11 cellular contexts compared by ENCODE assay signal in the genomic region with DNA sequence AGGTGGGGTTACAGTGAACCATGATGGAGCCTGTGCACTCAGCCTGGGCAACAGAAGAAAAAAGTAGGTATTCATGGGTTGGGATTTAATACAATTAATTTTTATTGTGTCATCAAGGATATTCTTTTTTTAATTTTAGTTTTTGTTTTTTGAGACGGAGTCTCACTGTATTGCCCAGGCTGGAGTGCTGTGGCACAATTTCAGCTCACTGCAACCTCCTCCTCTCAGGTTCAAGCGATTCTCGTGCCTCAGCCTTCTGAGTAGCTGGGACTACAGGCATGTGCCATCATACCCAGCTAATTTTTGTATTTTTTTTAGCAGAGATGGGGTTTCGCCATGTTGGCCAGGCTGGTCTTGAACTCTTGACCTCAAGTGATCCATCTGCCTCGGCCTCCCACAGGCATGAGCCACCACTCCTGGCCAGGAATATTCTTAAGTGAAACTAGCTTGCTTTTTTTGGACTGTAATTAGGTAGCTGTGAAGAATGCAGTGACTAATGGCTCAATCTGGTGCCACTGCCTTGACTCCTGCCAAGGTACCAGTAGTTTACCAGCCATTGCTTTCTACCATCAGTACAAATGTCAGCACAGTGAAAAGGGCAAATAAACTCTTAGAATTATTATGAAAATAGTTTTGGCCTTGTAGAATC. TPM values are rescaled to one million over a fixed set of nuclear protein-coding genes. Genes with fewer than 3 reads are reported as not detected.
A peak's percentile ranks its signal among the peaks of the same experiment; 100 is the strongest.
DNase-seq lines count a peak whose midpoint lies in the region; ATAC-seq and TF ChIP-seq lines count a peak whose summit lies in the region.
"Had no signal": no experiment of that assay in that cellular context is flagged by ENCODE, and none has a peak within 500 bp of the region (broad histone marks: within the 10 kb centered on the region; RNA-seq: fewer than 3 reads in every experiment).

No MANE protein-coding gene starts in this region.

- in situ Hi-C loops in gastrocnemius medialis (cut with MboI; ENCODE audit: low sequenced_read_pairs in 4 of 4): no loop called here

- H3K9me3 Mint-ChIP-seq in activated CD4-positive, alpha-beta memory T cell treated with anti-CD3 and anti-CD28 coated beads, Interleukin-2, amount 10 ng/mL, durations not matched to agents 7 days and 5 days: no peaks in the 10 kb centered on the region
- H3K9me3 Mint-ChIP-seq: activated CD4-positive, alpha-beta T cell treated with anti-CD3 and anti-CD28 coated beads, Interleukin-2, amount 10 ng/mL, durations not matched to agents 7 days and 5 days had no signal

- H3K36me3 ChIP-seq in esophagus squamous epithelium (no peaks in the 10 kb centered on the region), gastrocnemius medialis (no peaks in the 10 kb centered on the region)

- H3K27ac ChIP-seq in esophagus squamous epithelium: peak overlapping the region in 3 of 4 donors; percentile 20 to 40 (median 27)
- H3K27ac ChIP-seq in gastrocnemius medialis: peak overlapping the region; percentile 39 to 57 (median 49)

- ATAC-seq in gastrocnemius medialis: peak; percentile 43 to 45
- ATAC-seq: body of pancreas had no signal

- intact Hi-C loops in esophagus squamous epithelium (cut with DNase I) (no loop called here), gastrocnemius medialis (cut with DNase I; ENCODE audit: low total_unique reads) (no loop called here)

- TF ChIP-seq CTCF in esophagus squamous epithelium (IDR thresholded peaks at IDR 0.05) (no peak), gastrocnemius medialis (IDR thresholded peaks at IDR 0.05 in 4 of 5, conservative IDR thresholded peaks at IDR 0.05 in 1 of 5) (no peak)

- H3K27ac Mint-ChIP-seq in activated CD4-positive, alpha-beta memory T cell treated with anti-CD3 and anti-CD28 coated beads, Interleukin-2, amount 10 ng/mL, durations not matched to agents 7 days and 5 days: no peak overlapping the region
- H3K27ac Mint-ChIP-seq: activated CD4-positive, alpha-beta T cell treated with anti-CD3 and anti-CD28 coated beads, Interleukin-2, amount 10 ng/mL, durations not matched to agents 7 days and 5 days had no signal

- peaks cover 12% of the 10 kb centered on the region for H3K36me3 Mint-ChIP-seq in activated CD4-positive, alpha-beta memory T cell treated with anti-CD3 and anti-CD28 coated beads, Interleukin-2, amount 10 ng/mL, durations not matched to agents 7 days and 5 days (ENCODE audit: low read depth)

- H3K4me1 ChIP-seq in esophagus squamous epithelium (peaks cover 0 to 57% (median 31%) of the 10 kb centered on the region in 3 donors), gastrocnemius medialis (peaks cover 34% of the 10 kb centered on the region in 2 donors)

- no peaks in the 10 kb centered on the region for H3K27me3 Mint-ChIP-seq in activated CD4-positive, alpha-beta memory T cell treated with anti-CD3 and anti-CD28 coated beads, Interleukin-2, amount 10 ng/mL, durations not matched to agents 7 days and 5 days
- H3K27me3 Mint-ChIP-seq: activated CD4-positive, alpha-beta T cell treated with anti-CD3 and anti-CD28 coated beads, Interleukin-2, amount 10 ng/mL, durations not matched to agents 7 days and 5 days had no signal

- H3K4me3 ChIP-seq in esophagus squamous epithelium: no peak overlapping the region
- no peak overlapping the region for H3K4me3 ChIP-seq in gastrocnemius medialis
- H3K4me3 ChIP-seq: body of pancreas had no signal

- no peaks in the 10 kb centered on the region for H3K27me3 ChIP-seq in esophagus squamous epithelium
- no peaks in the 10 kb centered on the region for H3K27me3 ChIP-seq in gastrocnemius medialis
- H3K27me3 ChIP-seq: body of pancreas had no signal

- no peak overlapping the region for H3K4me3 Mint-ChIP-seq in activated CD4-positive, alpha-beta memory T cell treated with anti-CD3 and anti-CD28 coated beads, Interleukin-2, amount 10 ng/mL, durations not matched to agents 7 days and 5 days
- H3K4me3 Mint-ChIP-seq: activated CD4-positive, alpha-beta T cell treated with anti-CD3 and anti-CD28 coated beads, Interleukin-2, amount 10 ng/mL, durations not matched to agents 7 days and 5 days had no signal

- H3K9me3 ChIP-seq in esophagus squamous epithelium (no peaks in the 10 kb centered on the region), gastrocnemius medialis (no peaks in the 10 kb centered on the region)
- H3K9me3 ChIP-seq: body of pancreas had no signal

- peaks cover 39% of the 10 kb centered on the region for H3K4me1 Mint-ChIP-seq in activated CD4-positive, alpha-beta memory T cell treated with anti-CD3 and anti-CD28 coated beads, Interleukin-2, amount 10 ng/mL, durations not matched to agents 7 days and 5 days

- 79% methylated on average over 5 of the region's 5 CpGs for WGBS in esophagus squamous epithelium, 2 donors

- DNase-seq in GOT3 (lab: John Stamatoyannopoulos, UW): peak; percentile 7
- peak; percentile 69 for DNase-seq in RKO (ENCODE audit: low spot score)
- no peak for DNase-seq in esophagus squamous epithelium (lab: John Stamatoyannopoulos, UW)
- DNase-seq in gastrocnemius medialis: peak; percentile 5 to 51
- DNase-seq in activated CD8-positive, alpha-beta memory T cell treated with anti-CD3 and anti-CD28 coated beads, Interleukin-2, amount 50 U/mL, for 4 hours: no peak
- DNase-seq in stimulated activated CD4-positive, alpha-beta T cell treated with anti-CD3 and anti-CD28 coated beads, Interleukin-2, amount 100 ng/mL, for 24 hours: no peak
- no peak for DNase-seq in activated CD4-positive, CD25-positive, alpha-beta regulatory T cell (lab: John Stamatoyannopoulos, UW)
- no peak for DNase-seq in activated CD4-positive, alpha-beta memory T cell treated with anti-CD3 and anti-CD28 coated beads, Interleukin-2, amount 10 ng/mL, durations not matched to agents 7 days and 5 days
- DNase-seq: activated CD4-positive, alpha-beta T cell treated with anti-CD3 and anti-CD28 coated beads, Interleukin-2, amount 10 ng/mL, durations not matched to agents 7 days and 5 days; retina had no signal

- POLR2A ChIA-PET in activated CD4-positive, alpha-beta memory T cell treated with anti-CD3 and anti-CD28 coated beads, Interleukin-2, amount 10 ng/mL, durations not matched to agents 7 days and 5 days (lab: Charles Lee): interaction anchor here (0.9 kb wide), 1 partner anchor 72 kb away, joined by 3 read pairs; no protein-coding TSS in a partner anchor

- CTCF ChIA-PET in activated CD4-positive, alpha-beta memory T cell treated with anti-CD3 and anti-CD28 coated beads, Interleukin-2, amount 10 ng/mL, durations not matched to agents 7 days and 5 days (lab: Charles Lee): interaction anchor here (0.9 to 1.1 kb wide), 3 partner anchors 33 to 35 kb away, joined by 3 to 5 read pairs (median 4); no protein-coding TSS in a partner anchor

- no peak for TF ChIP-seq POLR2A in esophagus squamous epithelium (IDR thresholded peaks at IDR 0.05)
- no peak for TF ChIP-seq POLR2A in gastrocnemius medialis (IDR thresholded peaks at IDR 0.05)

RNA-seq across cellular contexts. Expression of a gene that starts 4.8 kb away (rescaled TPM):
- 10 to 100 TPM in 3 of 4 donors, 1 to 10 TPM in 1; 6.6 to 11.3 (median 10.6) TPM for total RNA-seq in esophagus squamous epithelium
- total RNA-seq in gastrocnemius medialis: 10 to 100 TPM in 1 of 4 donors, 1 to 10 TPM in 3; 4.6 to 11.4 (median 9.2) TPM
- total RNA-seq in activated CD4-positive, alpha-beta memory T cell treated with anti-CD3 and anti-CD28 coated beads, Interleukin-2, amount 10 ng/mL, durations not matched to agents 7 days and 5 days: 10 to 100 TPM; 17.8 to 18.8 TPM

Comparison
In these comparisons a context has a peak if more than half of its experiments do, and no peak if none do; other contexts are left out.
1. DNase-seq: peak in GOT3 (single experiment), RKO (single experiment) and gastrocnemius medialis (2 of 2); none in esophagus squamous epithelium (single experiment), activated CD8-positive, alpha-beta memory T cell treated with anti-CD3 and anti-CD28 coated beads, Interleukin-2, amount 50 U/mL, for 4 hours (single experiment), stimulated activated CD4-positive, alpha-beta T cell treated with anti-CD3 and anti-CD28 coated beads, Interleukin-2, amount 100 ng/mL, for 24 hours (0 of 2), activated CD4-positive, CD25-positive, alpha-beta regulatory T cell (0 of 4) and activated CD4-positive, alpha-beta memory T cell treated with anti-CD3 and anti-CD28 coated beads, Interleukin-2, amount 10 ng/mL, durations not matched to agents 7 days and 5 days (single experiment).